In genomic region chr16:21611178-21611545, GRCh38 we compare ENCODE assay signal across 13 cellular contexts. TPM values are rescaled to one million over a fixed set of nuclear protein-coding genes. Genes with fewer than 3 reads are reported as not detected.
DNase-seq lines count a peak whose midpoint lies in the region; ATAC-seq, FAIRE-seq and TF ChIP-seq lines count a peak whose summit lies in the region.
"Had no signal": no experiment of that assay in that cellular context is flagged by ENCODE, and none has a peak within 500 bp of the region (broad histone marks: within the 10 kb centered on the region; RNA-seq: fewer than 3 reads in every experiment).

No MANE protein-coding gene starts in this region.

- WGBS in A549 (ENCODE audit: missing lambda C conversion rate): 32% methylated on average over 4 of the region's 4 CpGs
- WGBS in adrenal gland, 4 donors: 19 to 29% (median 23%) methylated on average over 4 of the region's 4 CpGs

- H3K4me1 ChIP-seq in A549 (peaks cover 20% of the 10 kb centered on the region), HUES48 (ENCODE audit: control insufficient read depth, insufficient read depth, low read length) (peaks cover 42% of the 10 kb centered on the region), adrenal gland (replicated peaks in 1 of 2) (peaks cover 8 to 70% of the 10 kb centered on the region in 2 donors), lower lobe of right lung (peaks cover 56% of the 10 kb centered on the region)

- TF ChIP-seq POLR2A in A549 (IDR thresholded peaks at IDR 0.05; ENCODE audit: low read length): no peak
- no peak for TF ChIP-seq POLR2A in adrenal gland (IDR thresholded peaks at IDR 0.05)

- H3K36me3 ChIP-seq in HUES48 (ENCODE audit: control insufficient read depth, insufficient read depth, low read length) (peaks cover 4% of the 10 kb centered on the region; the same call in 1 of the 2 replicates), adrenal gland (replicated peaks in 1 of 2) (no peaks in the 10 kb centered on the region), lower lobe of right lung (no peaks in the 10 kb centered on the region)

- POLR2A ChIA-PET in A549 (lab: Yijun Ruan, JAX): no interaction called here

- no peak for FAIRE-seq in A549 (lab: Jason Lieb, UNC)
- FAIRE-seq: HTR-8/SVneo had no signal

- ATAC-seq in A549 (no peak), lower lobe of right lung (peak; percentile 46 to 66), GM21737 (IDR thresholded peaks at IDR 0.05; ENCODE audit: unreplicated experiment) (no peak), HG03095 (IDR thresholded peaks at IDR 0.05; ENCODE audit: unreplicated experiment) (no peak)

- no peak for DNase-seq in A549 (ENCODE audit: low read depth in 1 of 2, low spot score in 1 of 2)
- DNase-seq in adrenal gland: no peak
- no peak for DNase-seq in lower lobe of right lung
- DNase-seq in effector CD4-positive, alpha-beta T cell: no peak
- DNase-seq in C1 segment of cervical spinal cord (lab: John Stamatoyannopoulos, UW): no peak
- DNase-seq: stimulated activated CD4-positive, alpha-beta T cell treated with anti-CD3 and anti-CD28 coated beads, Interleukin-2, amount 100 ng/mL, for 48 hours; T-helper 9 cell had no signal

- no peak overlapping the region for H3K9ac ChIP-seq in HUES48 (ENCODE audit: low read depth, low read length)

- H3K27ac ChIP-seq in A549 (no peak overlapping the region), HUES48 (ENCODE audit: low read depth, low read length) (peak overlapping the region; percentile 56), adrenal gland (peak overlapping the region in 4 of 5 donors; percentile 8 to 79 (median 76)), lower lobe of right lung (no peak overlapping the region)

- H3K27me3 ChIP-seq in HUES48 (ENCODE audit: control insufficient read depth, insufficient read depth, low read length) (no peaks in the 10 kb centered on the region), adrenal gland (no peaks in the 10 kb centered on the region), lower lobe of right lung (ENCODE audit: low read depth) (no peaks in the 10 kb centered on the region)

- intact Hi-C loops in adrenal gland (cut with DNase I) (no loop called here), lower lobe of right lung (cut with DNase I) (no loop called here)

- TF ChIP-seq EP300 in A549 (IDR thresholded peaks at IDR 0.05): no peak

- TF ChIP-seq CTCF in A549 (IDR thresholded peaks at IDR 0.05) (no peak), adrenal gland (IDR thresholded peaks at IDR 0.05) (no peak), lower lobe of right lung (IDR thresholded peaks at IDR 0.05) (no peak)

- peak overlapping the region; percentile 24; the same call in 2 of the 3 replicates for H3K4me2 ChIP-seq in A549

- no peak for TF ChIP-seq RAD21 in A549 (conservative IDR thresholded peaks at IDR 0.05 in 1 of 2, IDR thresholded peaks at IDR 0.05 in 1 of 2)

- H3K4me3 ChIP-seq in A549 (no peak overlapping the region), HUES48 (ENCODE audit: low read depth, low read length) (no peak overlapping the region), adrenal gland (no peak overlapping the region), lower lobe of right lung (no peak overlapping the region)

- CTCF ChIA-PET in A549 (lab: Yijun Ruan, JAX): no interaction called here

- H3K9me3 ChIP-seq in A549 (no peaks in the 10 kb centered on the region), HUES48 (ENCODE audit: control insufficient read depth, insufficient read depth, low read length) (no peaks in the 10 kb centered on the region), adrenal gland (replicated peaks in 1 of 3) (no peaks in the 10 kb centered on the region), lower lobe of right lung (no peaks in the 10 kb centered on the region)

TF ChIP-seq in A549, 52 proteins besides CTCF, POLR2A, EP300 and RAD21:
- TF ChIP-seq HMGXB4 (CRISPR knock-in tag; IDR thresholded peaks at IDR 0.05; ENCODE audit: borderline replicate concordance) (no peak), EHMT2 (IDR thresholded peaks at IDR 0.05; ENCODE audit: low read depth) (no peak), RNF2 (IDR thresholded peaks at IDR 0.05; ENCODE audit: borderline replicate concordance, low read depth) (no peak), USF2 (IDR thresholded peaks at IDR 0.05) (no peak), ELK1 (IDR thresholded peaks at IDR 0.05; ENCODE audit: low read depth, low read length) (no peak), FOSL2 (IDR thresholded peaks at IDR 0.05) (no peak), FOSL2 (CRISPR knock-in tag; IDR thresholded peaks at IDR 0.05) (no peak), KDM1A (IDR thresholded peaks at IDR 0.05; ENCODE audit: low read depth) (no peak), PHF8 (IDR thresholded peaks at IDR 0.05; ENCODE audit: borderline replicate concordance, low read depth) (no peak), TP53 (CRISPR knock-in tag; IDR thresholded peaks at IDR 0.05) (no peak), JUN (IDR thresholded peaks at IDR 0.05) (no peak), FOSB (CRISPR knock-in tag; IDR thresholded peaks at IDR 0.05) (no peak)

RNA-seq across cellular contexts. Expression of gene METTL9, which starts 11.8 kb away (rescaled TPM):
- 110 and 124 TPM in 2 replicates for polyA plus RNA-seq in A549 (2011; rRNA removed)
- polyA plus RNA-seq in A549 (2012; cell fraction: cytosol; rRNA removed): 40.2 and 52.6 TPM in 2 replicates
- 16.7 and 21.9 TPM in 2 replicates for polyA plus RNA-seq in A549 (2012; cell fraction: nucleus; rRNA removed)
- 69.1 to 72.2 TPM (median 69.5 TPM) in 3 replicates for polyA plus RNA-seq in A549 (2017; fragmentation: RNase III; extraction: RNeasy Plus Mini Kit Qiagen cat#74134 plus additional on column Dnase treatment)
- 23.9 and 28.4 TPM in 2 replicates for polyA minus RNA-seq in A549 (2011; rRNA and poly(A)+ RNA removed)
- 100 to 1,000 TPM; 126 to 311 (median 223) TPM for total RNA-seq in adrenal gland
- polyA plus RNA-seq in adrenal gland: 100 to 1,000 TPM in 1 of 3 donors, 10 to 100 TPM in 2; 35.7 to 129 (median 45.0) TPM
- 74.1 TPM for total RNA-seq in lower lobe of right lung

RNA-seq across cellular contexts. Expression of gene IGSF6, which starts 41.2 kb away (rescaled TPM):
- not detected in 2 replicates for polyA plus RNA-seq in A549 (2011; rRNA removed)
- polyA plus RNA-seq in A549 (2012; cell fraction: cytosol; rRNA removed): not detected in 2 replicates
- polyA plus RNA-seq in A549 (2012; cell fraction: nucleus; rRNA removed): not detected in 2 replicates
- not detected in 3 replicates for polyA plus RNA-seq in A549 (2017; fragmentation: RNase III; extraction: RNeasy Plus Mini Kit Qiagen cat#74134 plus additional on column Dnase treatment)
- polyA minus RNA-seq in A549 (2011; rRNA and poly(A)+ RNA removed): not detected in 2 replicates
- 10 to 100 TPM in 4 of 8 donors, 1 to 10 TPM in 4; 3.9 to 35.6 (median 11.2) TPM for total RNA-seq in adrenal gland
- 10 to 100 TPM in 1 of 3 donors, 1 to 10 TPM in 2; 3.3 to 23.8 (median 3.6) TPM for polyA plus RNA-seq in adrenal gland
- total RNA-seq in lower lobe of right lung: 103 TPM
- total RNA-seq: G401 had no signal

RNA-seq across cellular contexts. Expression of gene OTOA, which starts 52.6 kb away (rescaled TPM):
- polyA plus RNA-seq in A549 (2011; rRNA removed) (0.05 and 0.08 TPM in 2 replicates), A549 (2017; fragmentation: RNase III; extraction: RNeasy Plus Mini Kit Qiagen cat#74134 plus additional on column Dnase treatment) (0.04 TPM in 1 of 3 replicates, not detected in the others), adrenal gland (1 to 10 TPM in 1 of 3 donors, under 1 TPM in 2; 0.16 to 2.6 (median 0.71) TPM)
- 0.03 TPM in 2 replicates for polyA plus RNA-seq in A549 (2012; cell fraction: cytosol; rRNA removed)
- polyA plus RNA-seq in A549 (2012; cell fraction: nucleus; rRNA removed): 0.02 and 0.09 TPM in 2 replicates
- polyA minus RNA-seq in A549 (2011; rRNA and poly(A)+ RNA removed): not detected in 2 replicates
- total RNA-seq in adrenal gland (1 to 10 TPM in 3 of 8 donors, under 1 TPM in 3, not detected in 2; 0.18 to 1.9 (median 0.75) TPM), lower lobe of right lung (0.92 TPM)
- polyA plus RNA-seq: esophagus had no signal

Comparison
In these comparisons a context has a peak if more than half of its experiments do, and no peak if none do; other contexts are left out.
1. ATAC-seq: peak in lower lobe of right lung (2 of 2); none in A549 (0 of 2), GM21737 (single experiment) and HG03095 (single experiment).
2. H3K27ac ChIP-seq: peak in HUES48 (single experiment) and adrenal gland (4 of 5); none in A549 (0 of 2) and lower lobe of right lung (single experiment).